In genomic region chr6:92757926-92758325, GRCh38 we compare ENCODE assay signal across 16 cellular contexts.
DNase-seq lines count a peak whose midpoint lies in the region; ATAC-seq and TF ChIP-seq lines count a peak whose summit lies in the region.
"Had no signal": no experiment of that assay in that cellular context is flagged by ENCODE, and none has a peak within 500 bp of the region (broad histone marks: within the 10 kb centered on the region; RNA-seq: fewer than 3 reads in every experiment).

No MANE protein-coding gene starts in this region.

- no peak overlapping the region for H2BK5ac ChIP-seq in mesenchymal stem cell (ENCODE audit: low read depth, low read length, poor library complexity, severe bottlenecking)

- ATAC-seq in left ventricle myocardium superior (peak; percentile 48), Right ventricle myocardium inferior (no peak), natural killer cell (no peak)
- ATAC-seq: CD8-positive, alpha-beta T cell had no signal

- no peak overlapping the region for H3K4ac ChIP-seq in mesenchymal stem cell (ENCODE audit: low read depth in 1 of 2, low read length in 2 of 2)

- no peak overlapping the region for H3K27ac Mint-ChIP-seq in natural killer cell
- H3K27ac Mint-ChIP-seq: CD8-positive, alpha-beta T cell; HFFc6 had no signal

- H3K4me1 ChIP-seq in mesenchymal stem cell (ENCODE audit: control insufficient read depth, insufficient read depth, low read depth, low read length) (peaks cover 2% of the 10 kb centered on the region), smooth muscle cell (ENCODE audit: low read depth) (no peaks in the 10 kb centered on the region)
- H3K4me1 ChIP-seq: Caco-2, HAP-1 had no signal

- H4K8ac ChIP-seq in mesenchymal stem cell (ENCODE audit: low read length): no peak overlapping the region

- H3K36me3 Mint-ChIP-seq in natural killer cell: peaks cover 2% of the 10 kb centered on the region
- H3K36me3 Mint-ChIP-seq: CD14-positive monocyte; CD8-positive, alpha-beta T cell had no signal

- H3K4me2 ChIP-seq in mesenchymal stem cell (ENCODE audit: low read length, poor library complexity, severe bottlenecking): no peak overlapping the region
- no peak overlapping the region for H3K4me2 ChIP-seq in smooth muscle cell

- H3K4me3 Mint-ChIP-seq in natural killer cell: no peak overlapping the region
- H3K4me3 Mint-ChIP-seq: CD14-positive monocyte; CD8-positive, alpha-beta T cell; HFFc6 had no signal

- H4K20me1 ChIP-seq in smooth muscle cell (ENCODE audit: low read depth): no peaks in the 10 kb centered on the region

- H2BK12ac ChIP-seq in mesenchymal stem cell (ENCODE audit: low read length in 2 of 2): no peak overlapping the region

- no peaks in the 10 kb centered on the region for H3K27me3 Mint-ChIP-seq in natural killer cell (ENCODE audit: low read depth in 2 of 2)

- H2BK15ac ChIP-seq in mesenchymal stem cell (ENCODE audit: low read depth, poor library complexity, severe bottlenecking): no peak overlapping the region

- peak; percentile 11 for DNase-seq in DMS53 (lab: John Stamatoyannopoulos, UW)
- DNase-seq in DMS53 treated with DMSO at 0.1 percent for 48 hours (lab: John Stamatoyannopoulos, UW; ENCODE audit: unreplicated experiment): no peak
- DNase-seq in left ventricle myocardium superior: no peak
- DNase-seq in Right ventricle myocardium inferior (ENCODE audit: missing footprints): no peak
- peak; percentile 37 for DNase-seq in mesenchymal stem cell
- DNase-seq in smooth muscle cell (lab: John Stamatoyannopoulos, UW; ENCODE audit: unreplicated experiment): no peak
- DNase-seq in natural killer cell: no peak
- DNase-seq in occipital lobe (lab: John Stamatoyannopoulos, UW): no peak
- DNase-seq: Caco-2; CD8-positive, alpha-beta T cell; EL; GOT3; HFFc6 had no signal

- H3K23ac ChIP-seq in mesenchymal stem cell (ENCODE audit: low read length in 2 of 2): no peak overlapping the region

- no peaks in the 10 kb centered on the region for H3F3A ChIP-seq in smooth muscle cell (ENCODE audit: low read depth)

- H3K4me1 Mint-ChIP-seq in natural killer cell: no peaks in the 10 kb centered on the region
- H3K4me1 Mint-ChIP-seq: CD14-positive monocyte had no signal

- peaks cover 6 to 9% of the 10 kb centered on the region in 2 donors for H3K9me3 Mint-ChIP-seq in natural killer cell

- H3K79me2 ChIP-seq in smooth muscle cell (ENCODE audit: low read depth): no peaks in the 10 kb centered on the region

- 51% methylated on average over 4 of the region's 4 CpGs for WGBS in mesenchymal stem cell
- WGBS in smooth muscle cell (ENCODE audit: low lambda C conversion rate): 78% methylated on average over 4 of the region's 4 CpGs

- no peak overlapping the region for H4K91ac ChIP-seq in mesenchymal stem cell (ENCODE audit: low read length)

- intact Hi-C loops in left ventricle myocardium superior (cut with micrococcal nuclease) (no loop called here), Right ventricle myocardium inferior (cut with DNase I) (no loop called here), natural killer cell (cut with micrococcal nuclease) (no loop called here)

- no peaks in the 10 kb centered on the region for H3K27me3 ChIP-seq in mesenchymal stem cell (ENCODE audit: control insufficient read depth in 1 of 2, insufficient read depth in 1 of 2, low read length in 2 of 2)
- no peaks in the 10 kb centered on the region for H3K27me3 ChIP-seq in smooth muscle cell (ENCODE audit: low read depth)

- H2AK5ac ChIP-seq in mesenchymal stem cell (ENCODE audit: low read length, severe bottlenecking): no peak overlapping the region

- no peak for TF ChIP-seq CTCF in smooth muscle cell (IDR thresholded peaks at IDR 0.05; ENCODE audit: borderline replicate concordance, insufficient read depth, poor library complexity, severe bottlenecking)
- no peak for TF ChIP-seq CTCF in natural killer cell (IDR thresholded peaks at IDR 0.05)

- no peak overlapping the region for H3K4me3 ChIP-seq in mesenchymal stem cell (ENCODE audit: insufficient read depth in 1 of 2, low read depth in 1 of 2, low read length in 2 of 2)
- no peak overlapping the region for H3K4me3 ChIP-seq in smooth muscle cell
- H3K4me3 ChIP-seq: HAP-1 had no signal

- H3K27ac ChIP-seq in mesenchymal stem cell (ENCODE audit: low read length, poor library complexity, severe bottlenecking) (no peak overlapping the region), smooth muscle cell (ENCODE audit: low read depth) (no peak overlapping the region)
- H3K27ac ChIP-seq: 22Rv1 had no signal

- H2BK120ac ChIP-seq in mesenchymal stem cell (ENCODE audit: low read depth, low read length): no peak overlapping the region

- no peaks in the 10 kb centered on the region for H3K36me3 ChIP-seq in mesenchymal stem cell (ENCODE audit: control insufficient read depth in 1 of 2, insufficient read depth in 2 of 2, low read depth in 1 of 2, low read length in 2 of 2)
- no peaks in the 10 kb centered on the region for H3K36me3 ChIP-seq in smooth muscle cell (ENCODE audit: low read depth)
- H3K36me3 ChIP-seq: HAP-1 had no signal

- H2AFZ ChIP-seq in mesenchymal stem cell (ENCODE audit: low read depth, low read length) (no peak overlapping the region), smooth muscle cell (ENCODE audit: low read depth) (peak overlapping the region; percentile 50)

- no peak overlapping the region for H3K18ac ChIP-seq in mesenchymal stem cell (ENCODE audit: low read depth in 1 of 2, low read length in 2 of 2)

- no peaks in the 10 kb centered on the region for H3K79me1 ChIP-seq in mesenchymal stem cell (replicated peaks; ENCODE audit: low read length, poor library complexity, severe bottlenecking)

- H3K9me3 ChIP-seq in mesenchymal stem cell (ENCODE audit: control insufficient read depth, low read length): peaks cover 10% of the 10 kb centered on the region
- H3K9me3 ChIP-seq in smooth muscle cell (replicated peaks; ENCODE audit: low read depth): peaks cover 1% of the 10 kb centered on the region
- H3K9me3 ChIP-seq: Caco-2, HAP-1 had no signal

- H3K9ac ChIP-seq in mesenchymal stem cell (ENCODE audit: low read length) (no peak overlapping the region), smooth muscle cell (ENCODE audit: low read depth) (no peak overlapping the region)

- no peak overlapping the region for H3K14ac ChIP-seq in mesenchymal stem cell (ENCODE audit: low read length in 2 of 2)

Comparison
In these comparisons a context has a peak if more than half of its experiments do, and no peak if none do; other contexts are left out.
1. DNase-seq: peak in DMS53 (single experiment) and mesenchymal stem cell (single experiment); none in DMS53 treated with DMSO at 0.1 percent for 48 hours (single experiment), left ventricle myocardium superior (single experiment), Right ventricle myocardium inferior (single experiment), smooth muscle cell (single experiment), natural killer cell (single experiment) and occipital lobe (single experiment).